Comparison of ENCODE assay signal across 26 cellular contexts in genomic region chr1:75811211-75811981, GRCh38. TPM values are rescaled to one million over a fixed set of nuclear protein-coding genes. Genes with fewer than 3 reads are reported as not detected.
DNase-seq lines count a peak whose midpoint lies in the region; ATAC-seq, FAIRE-seq and TF ChIP-seq lines count a peak whose summit lies in the region.
"Had no signal": no experiment of that assay in that cellular context is flagged by ENCODE, and none has a peak within 500 bp of the region (broad histone marks: within the 10 kb centered on the region; RNA-seq: fewer than 3 reads in every experiment).

No MANE protein-coding gene starts in this region.

- H3K4me3 ChIP-seq in endothelial cell of umbilical vein (replicated peaks in 1 of 3; ENCODE audit: insufficient read depth in 1 of 3, low read depth in 1 of 3, low read length in 3 of 3) = no peak overlapping the region
- H3K4me3 ChIP-seq: sigmoid colon, tibial artery had no signal

- H2AFZ ChIP-seq in endothelial cell of umbilical vein (ENCODE audit: low read depth, low read length) = no peak overlapping the region

- TF ChIP-seq POLR2A in endothelial cell of umbilical vein (IDR thresholded peaks at IDR 0.05; ENCODE audit: low read depth, low read length) = no peak

- H3K9ac ChIP-seq in endothelial cell of umbilical vein (replicated peaks; ENCODE audit: extremely low read depth, insufficient read depth, low read length) = no peak overlapping the region
- H3K9ac ChIP-seq: KMS-11 had no signal

- peak; percentile 18 for FAIRE-seq in endothelial cell of umbilical vein (lab: Jason Lieb, UNC)
- FAIRE-seq: RCC 7860 had no signal

- intact Hi-C loops in endothelial cell of umbilical vein (cut with micrococcal nuclease) = no loop called here

- peaks cover 9% of the 10 kb centered on the region for H3K4me1 ChIP-seq in endothelial cell of umbilical vein (ENCODE audit: control insufficient read depth, extremely low read depth, insufficient read depth, low read length)
- H3K4me1 ChIP-seq: sigmoid colon, tibial artery had no signal

- POLR2A ChIA-PET in endothelial cell of umbilical vein (lab: Charles Lee) = no interaction called here

- dilution Hi-C loops in endothelial cell of umbilical vein (cut with MboI; ENCODE audit: extremely low pct_ligation_motif_present, low sequenced_read_pairs) = no loop called here

- no TSS peak for BruUV-seq in endothelial cell of umbilical vein (replicated peaks; lab: Mats Ljungman, UMichigan)

- no peak for ATAC-seq in HG02884 (IDR thresholded peaks at IDR 0.05; ENCODE audit: unreplicated experiment)
- ATAC-seq: activated T-helper 17 cell treated with anti-CD3 and anti-CD28 coated beads, Interleukin-2, amount 50 U/mL, for 72 hours; stimulated activated naive CD8-positive, alpha-beta T cell treated with anti-CD3 and anti-CD28 coated beads, Interleukin-15, amount 100 ng/mL, for 72 hours; WTC11 had no signal

- CTCF ChIA-PET in endothelial cell of umbilical vein (lab: Charles Lee) = no interaction called here

- H3K9me3 ChIP-seq in endothelial cell of umbilical vein (replicated peaks; ENCODE audit: control insufficient read depth, insufficient read depth, low read length) = no peaks in the 10 kb centered on the region
- H3K9me3 ChIP-seq: sigmoid colon, tibial artery had no signal

- no peaks in the 10 kb centered on the region for H3K9me1 ChIP-seq in endothelial cell of umbilical vein (replicated peaks; ENCODE audit: control insufficient read depth, extremely low read depth, insufficient read depth, low read length)

- DNase-seq in EL (peak; percentile 62), RKO (ENCODE audit: low spot score) (peak; percentile 56), endothelial cell of umbilical vein (ENCODE audit: low read depth, low spot score) (peak; percentile 21), lung microvascular endothelial cell (ENCODE audit: low read depth in 2 of 2) (peak; percentile 30 to 57), NCI-H2227 treated with DMSO at 0.1 percent for 48 hours (lab: John Stamatoyannopoulos, UW) (no peak), globus pallidus (ENCODE audit: low spot score) (no peak)
- no peak for DNase-seq in activated T-cell treated with anti-CD3 and anti-CD28 coated beads, Interleukin-2, amount 50 U/mL, for 1 hour
- DNase-seq: caudate nucleus; CD4-positive, CD25-positive, alpha-beta regulatory T cell; dermis blood vessel endothelial cell; hypothalamus; MV-4-11; NCI-H146; NCI-H524; sigmoid colon; stimulated activated CD4-positive, alpha-beta T cell treated with anti-CD3 and anti-CD28 coated beads, Interleukin-15, amount 100 ng/mL, for 24 hours; stimulated activated naive CD8-positive, alpha-beta T cell treated with anti-CD3 and anti-CD28 coated beads, Interleukin-15, amount 100 ng/mL, for 72 hours; T-helper 9 cell; tibial artery had no signal

- H4K20me1 ChIP-seq in endothelial cell of umbilical vein (replicated peaks; ENCODE audit: control insufficient read depth, extremely low read depth, insufficient read depth, low read length) = no peaks in the 10 kb centered on the region

- no peaks in the 10 kb centered on the region for H3K79me2 ChIP-seq in endothelial cell of umbilical vein (ENCODE audit: control insufficient read depth, insufficient read depth, low read length)

- no peaks in the 10 kb centered on the region for H3K27me3 ChIP-seq in endothelial cell of umbilical vein (ENCODE audit: control insufficient read depth in 2 of 2, insufficient read depth in 2 of 2, low read length in 2 of 2)
- H3K27me3 ChIP-seq: sigmoid colon, tibial artery had no signal

- no peaks in the 10 kb centered on the region for H3K36me3 ChIP-seq in endothelial cell of umbilical vein (ENCODE audit: control insufficient read depth in 2 of 2, extremely low read depth in 1 of 2, insufficient read depth in 2 of 2, low read length in 2 of 2)
- H3K36me3 ChIP-seq: sigmoid colon, tibial artery had no signal

- no peak for TF ChIP-seq CTCF in endothelial cell of umbilical vein (IDR thresholded peaks at IDR 0.05; ENCODE audit: extremely low read depth in 1 of 2, insufficient read depth in 1 of 2, low read depth in 1 of 2, low read length in 2 of 2)

- H3K27ac ChIP-seq in endothelial cell of umbilical vein (ENCODE audit: insufficient read depth, low read depth, low read length) = no peak overlapping the region
- H3K27ac ChIP-seq: KMS-11, sigmoid colon, tibial artery had no signal

- H3K4me2 ChIP-seq in endothelial cell of umbilical vein (ENCODE audit: insufficient read depth, low read length) = peak overlapping the region; percentile 9
- H3K4me2 ChIP-seq: KMS-11 had no signal

TF ChIP-seq in endothelial cell of umbilical vein, 7 proteins besides CTCF, POLR2A, EP300 and RAD21:
- TF ChIP-seq FOS (IDR thresholded peaks at IDR 0.05; ENCODE audit: borderline replicate concordance, insufficient read depth, low read length) = peak; percentile 75
- TF ChIP-seq JUN (IDR thresholded peaks at IDR 0.05; ENCODE audit: borderline replicate concordance, insufficient read depth, insufficient read length, low read depth) = no peak
- no peak for TF ChIP-seq GATA2 (IDR thresholded peaks at IDR 0.05; ENCODE audit: insufficient read depth, insufficient read length, low read depth, low read length)
- no peak for TF ChIP-seq POLR2AphosphoS5 (IDR thresholded peaks at IDR 0.05; ENCODE audit: insufficient read depth, low read depth, low read length)
- no peak for TF ChIP-seq MAX (IDR thresholded peaks at IDR 0.05; ENCODE audit: insufficient read depth, insufficient read length)
TF ChIP-seq in endothelial cell of umbilical vein: peak in this region for 1.

RNA-seq across cellular contexts. Expression of gene MSH4, which starts 14.7 kb away (rescaled TPM):
- 0.09 and 0.29 TPM in 2 replicates for total RNA-seq in endothelial cell of umbilical vein
- polyA plus RNA-seq in endothelial cell of umbilical vein = 0.01 TPM in 1 of 2 replicates, not detected in the other
- 0.03 TPM in 1 of 2 replicates, not detected in the other for polyA plus RNA-seq in endothelial cell of umbilical vein (2011; cell fraction: cytosol; rRNA removed)
- 0.20 and 0.27 TPM in 2 replicates for polyA plus RNA-seq in endothelial cell of umbilical vein (2011; cell fraction: nucleus; rRNA removed)
- not detected in 2 replicates for polyA plus RNA-seq in endothelial cell of umbilical vein (2012)
- polyA minus RNA-seq in endothelial cell of umbilical vein = 0.07 TPM in 1 of 2 replicates, not detected in the other
- not detected for polyA minus RNA-seq in endothelial cell of umbilical vein (2011; cell fraction: cytosol; rRNA and poly(A)+ RNA removed)
- polyA minus RNA-seq in endothelial cell of umbilical vein (2011; cell fraction: nucleus; rRNA and poly(A)+ RNA removed) = 0.53 and 0.58 TPM in 2 replicates
- 0.22 and 0.40 TPM in 2 replicates for total RNA-seq in lung microvascular endothelial cell
- total RNA-seq: G401 had no signal
- polyA plus RNA-seq: CD4-positive, CD25-positive, alpha-beta regulatory T cell; liver had no signal

RNA-seq across cellular contexts. Expression of gene RABGGTB, which starts 25.3 kb away (rescaled TPM):
- 103 and 114 TPM in 2 replicates for total RNA-seq in endothelial cell of umbilical vein
- polyA plus RNA-seq in endothelial cell of umbilical vein = 51.4 and 78.2 TPM in 2 replicates
- 55.7 and 56.9 TPM in 2 replicates for polyA plus RNA-seq in endothelial cell of umbilical vein (2011; cell fraction: cytosol; rRNA removed)
- 237 and 375 TPM in 2 replicates for polyA plus RNA-seq in endothelial cell of umbilical vein (2011; cell fraction: nucleus; rRNA removed)
- 125 and 132 TPM in 2 replicates for polyA plus RNA-seq in endothelial cell of umbilical vein (2012)
- 97.6 and 132 TPM in 2 replicates for polyA minus RNA-seq in endothelial cell of umbilical vein
- 72.2 TPM for polyA minus RNA-seq in endothelial cell of umbilical vein (2011; cell fraction: cytosol; rRNA and poly(A)+ RNA removed)
- polyA minus RNA-seq in endothelial cell of umbilical vein (2011; cell fraction: nucleus; rRNA and poly(A)+ RNA removed) = 180 and 255 TPM in 2 replicates
- total RNA-seq in lung microvascular endothelial cell = 40.5 and 44.8 TPM in 2 replicates

Comparison
In these comparisons a context has a peak if more than half of its experiments do, and no peak if none do; other contexts are left out.
1. DNase-seq: peak in EL (single experiment), RKO (single experiment), endothelial cell of umbilical vein (single experiment) and lung microvascular endothelial cell (2 of 2); none in activated T-cell treated with anti-CD3 and anti-CD28 coated beads, Interleukin-2, amount 50 U/mL, for 1 hour (single experiment), NCI-H2227 treated with DMSO at 0.1 percent for 48 hours (single experiment) and globus pallidus (single experiment).